In the genomic region with DNA sequence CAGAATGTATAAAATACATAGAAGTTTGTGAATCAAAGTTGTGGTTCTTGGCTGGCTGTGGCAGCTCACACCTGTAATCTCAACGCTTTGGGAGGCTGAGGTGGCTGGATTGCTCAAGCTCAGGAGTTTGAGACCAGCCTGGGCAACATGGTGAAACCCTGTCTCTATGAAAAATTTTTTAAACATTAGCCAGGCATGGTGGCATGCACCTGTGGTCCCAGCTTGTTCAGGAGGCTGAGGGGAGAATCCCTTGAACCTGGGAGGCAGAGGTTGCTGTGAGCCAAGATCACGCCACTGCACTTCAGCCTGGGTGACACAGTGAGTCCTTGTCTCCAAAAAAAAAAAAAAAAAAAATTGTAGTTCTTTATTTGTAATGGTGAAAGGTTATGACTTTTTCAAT, we compare ENCODE assay signal across 33 cellular contexts. TPM values are rescaled to one million over a fixed set of nuclear protein-coding genes. Genes with fewer than 3 reads are reported as not detected.
DNase-seq lines count a peak whose midpoint lies in the region; ATAC-seq, FAIRE-seq and TF ChIP-seq lines count a peak whose summit lies in the region.
"Had no signal": no experiment of that assay in that cellular context is flagged by ENCODE, and none has a peak within 500 bp of the region (broad histone marks: within the 10 kb centered on the region; RNA-seq: fewer than 3 reads in every experiment).

No MANE protein-coding gene starts in this region.

- TF ChIP-seq CTCF in HepG2 (CRISPR knock-in tag; IDR thresholded peaks at IDR 0.05) (no peak), right lobe of liver (IDR thresholded peaks at IDR 0.05) (no peak), endodermal cell (conservative IDR thresholded peaks at IDR 0.05) (no peak)

- H3K27ac ChIP-seq in HepG2 (ENCODE audit: extremely low read length, insufficient read depth, low read length) (no peak overlapping the region), right lobe of liver (no peak overlapping the region), endodermal cell (ENCODE audit: low read depth, low read length) (no peak overlapping the region)
- H3K27ac ChIP-seq: 22Rv1; A549; BLaER1; BLaER1 treated with 17β-estradiol and CSF1 and Interleukin-3, amounts not matched to agents 10 nM and 100 nM; C4-2B had no signal

- in situ Hi-C loops in HepG2 (cut with HindIII; ENCODE audit: extremely low pct_ligation_motif_present, low pct_unique_long_range_greater_than_20kb) = no loop called here

- H3K4me3 Mint-ChIP-seq in endodermal cell = no peak overlapping the region
- H3K4me3 Mint-ChIP-seq: B cell; CD14-positive monocyte; CD4-positive, alpha-beta memory T cell; CD4-positive, alpha-beta T cell; CD4-positive, CD25-positive, alpha-beta regulatory T cell; CD8-positive, alpha-beta memory T cell; CD8-positive, alpha-beta T cell had no signal

- H3K27me3 ChIP-seq in HepG2 (ENCODE audit: control insufficient read depth in 1 of 2, insufficient read depth in 2 of 2, low read length in 2 of 2) (no peaks in the 10 kb centered on the region), right lobe of liver (no peaks in the 10 kb centered on the region), endodermal cell (ENCODE audit: control insufficient read depth, insufficient read depth, low read length, poor library complexity, severe bottlenecking) (no peaks in the 10 kb centered on the region)
- H3K27me3 ChIP-seq: BE2C; BLaER1; BLaER1 treated with 17β-estradiol and CSF1 and Interleukin-3, amounts not matched to agents 10 nM and 100 nM had no signal

- no peak overlapping the region for H2AFZ ChIP-seq in HepG2 (ENCODE audit: low read length)

- no peak overlapping the region for H3K9ac ChIP-seq in HepG2 (ENCODE audit: insufficient read depth, low read depth, low read length)
- no peak overlapping the region for H3K9ac ChIP-seq in endodermal cell (ENCODE audit: extremely low read depth, low read length, poor library complexity, severe bottlenecking)
- H3K9ac ChIP-seq: BLaER1; BLaER1 treated with 17β-estradiol and CSF1 and Interleukin-3, amounts not matched to agents 10 nM and 100 nM had no signal

- no TSS peak for BruUV-seq in HepG2 (replicated peaks; lab: Mats Ljungman, UMichigan)

- intact Hi-C loops in HepG2 (cut with micrococcal nuclease; ENCODE audit: unreplicated experiment) = no loop called here
- intact Hi-C loops in right lobe of liver (cut with DNase I) = no loop called here

- FAIRE-seq in HepG2 (lab: Jason Lieb, UNC) = no peak
- FAIRE-seq: A204.1, A549, D721Med had no signal

- no peak for TF ChIP-seq EP300 in HepG2 (IDR thresholded peaks at IDR 0.05; ENCODE audit: low read depth in 2 of 2, low read length in 2 of 2)
- TF ChIP-seq EP300 in HepG2 (CRISPR knock-in tag; IDR thresholded peaks at IDR 0.05; ENCODE audit: borderline replicate concordance) = no peak

- POLR2A ChIA-PET in HepG2 (lab: Yijun Ruan, JAX) = interaction anchor here (1.2 kb wide), 1 partner anchor 14 kb away, joined by 6 read pairs; the partner anchor contains the start of gene APPBP2

- no peaks in the 10 kb centered on the region for H3K4me1 Mint-ChIP-seq in endodermal cell
- H3K4me1 Mint-ChIP-seq: B cell; CD14-positive monocyte; CD4-positive, alpha-beta memory T cell; CD4-positive, CD25-positive, alpha-beta regulatory T cell; CD8-positive, alpha-beta memory T cell had no signal

- TF ChIP-seq POLR2A in HepG2 (IDR thresholded peaks at IDR 0.05; ENCODE audit: insufficient read depth in 1 of 2, low read depth in 2 of 2, low read length in 2 of 2) (no peak), right lobe of liver (IDR thresholded peaks at IDR 0.05) (no peak)

- H3K27ac Mint-ChIP-seq in endodermal cell = no peak overlapping the region
- H3K27ac Mint-ChIP-seq: B cell; CD14-positive monocyte; CD4-positive, alpha-beta memory T cell; CD4-positive, alpha-beta T cell; CD4-positive, CD25-positive, alpha-beta regulatory T cell; CD8-positive, alpha-beta T cell had no signal

- H3K79me2 ChIP-seq in HepG2 (ENCODE audit: insufficient read depth, low read length) = no peaks in the 10 kb centered on the region

- WGBS in HepG2 (ENCODE audit: low lambda C conversion rate) = 12% methylated on average over 2 of the region's 2 CpGs
- WGBS in right lobe of liver (ENCODE audit: insufficient coverage, low coverage, low lambda C conversion rate, missing lambda C conversion rate) = 93% methylated on average over 2 of the region's 2 CpGs
- 88 to 93% methylated on average over 2 of the region's 2 CpGs for WGBS in endodermal cell (ENCODE audit: insufficient coverage in 1 of 2, insufficient read length in 1 of 2), 2 experiments

- no peaks in the 10 kb centered on the region for H3K36me3 Mint-ChIP-seq in endodermal cell (ENCODE audit: low read depth)
- H3K36me3 Mint-ChIP-seq: CD14-positive monocyte; CD4-positive, alpha-beta memory T cell; CD4-positive, CD25-positive, alpha-beta regulatory T cell; CD8-positive, alpha-beta T cell had no signal

- no peak overlapping the region for H3K4me3 ChIP-seq in HepG2 (replicated peaks in 1 of 3; ENCODE audit: insufficient read depth in 1 of 3, low read depth in 2 of 3, low read length in 3 of 3)
- H3K4me3 ChIP-seq in right lobe of liver = no peak overlapping the region
- no peak overlapping the region for H3K4me3 ChIP-seq in endodermal cell (ENCODE audit: low read length)
- H3K4me3 ChIP-seq: A549; BLaER1; BLaER1 treated with 17β-estradiol and CSF1 and Interleukin-3, amounts not matched to agents 10 nM and 100 nM had no signal

- H4K20me1 ChIP-seq in HepG2 (ENCODE audit: insufficient read depth, low read length) = no peaks in the 10 kb centered on the region
- H4K20me1 ChIP-seq: BLaER1; BLaER1 treated with 17β-estradiol and CSF1 and Interleukin-3, amounts not matched to agents 10 nM and 100 nM had no signal

- H3K9me3 ChIP-seq in HepG2 (ENCODE audit: low read length) = no peaks in the 10 kb centered on the region
- H3K9me3 ChIP-seq in right lobe of liver = no peaks in the 10 kb centered on the region
- H3K9me3 ChIP-seq in endodermal cell (ENCODE audit: control insufficient read depth, low read length) = no peaks in the 10 kb centered on the region
- H3K9me3 ChIP-seq: A549; BE2C; BLaER1; BLaER1 treated with 17β-estradiol and CSF1 and Interleukin-3, amounts not matched to agents 10 nM and 100 nM; Caco-2 had no signal

- H3K9me3 Mint-ChIP-seq in endodermal cell = no peaks in the 10 kb centered on the region
- H3K9me3 Mint-ChIP-seq: CD4-positive, alpha-beta T cell; CD4-positive, CD25-positive, alpha-beta regulatory T cell; CD8-positive, alpha-beta memory T cell; CD8-positive, alpha-beta T cell had no signal

- CTCF ChIA-PET in HepG2 (lab: Yijun Ruan, JAX; ENCODE audit: low intra/inter-chr PET ratio, low total read pairs) = no interaction called here

- H3K36me3 ChIP-seq in HepG2 (replicated peaks in 1 of 2; ENCODE audit: control insufficient read depth in 1 of 2, insufficient read depth in 2 of 2, low read length in 2 of 2) = no peaks in the 10 kb centered on the region
- H3K36me3 ChIP-seq in right lobe of liver = no peaks in the 10 kb centered on the region
- H3K36me3 ChIP-seq in endodermal cell (ENCODE audit: control insufficient read depth, insufficient read depth, low read length) = no peaks in the 10 kb centered on the region
- H3K36me3 ChIP-seq: BE2C; BLaER1; BLaER1 treated with 17β-estradiol and CSF1 and Interleukin-3, amounts not matched to agents 10 nM and 100 nM had no signal

- peak; percentile 56 for ATAC-seq in HepG2
- no peak for ATAC-seq in right lobe of liver
- ATAC-seq in GM21717 (IDR thresholded peaks at IDR 0.05; ENCODE audit: unreplicated experiment) = no peak
- ATAC-seq: A549; CD8-positive, alpha-beta T cell had no signal

- H3K4me2 ChIP-seq in HepG2 (ENCODE audit: low read depth, low read length) = no peak overlapping the region
- H3K4me2 ChIP-seq: A549; BLaER1; BLaER1 treated with 17β-estradiol and CSF1 and Interleukin-3, amounts not matched to agents 10 nM and 100 nM had no signal

- no peaks in the 10 kb centered on the region for H3K27me3 Mint-ChIP-seq in endodermal cell (ENCODE audit: insufficient read depth)
- H3K27me3 Mint-ChIP-seq: B cell; CD4-positive, alpha-beta T cell; CD8-positive, alpha-beta memory T cell had no signal

- DNase-seq in HepG2 (ENCODE audit: low spot score) = no peak
- no peak for DNase-seq in right lobe of liver
- DNase-seq in endodermal cell = peak; percentile 12
- DNase-seq: 8988T; ACHN; AML-193; BE2C; C1 segment of cervical spinal cord; Caco-2; Calu3; CD4-positive, alpha-beta memory T cell; CD4-positive, alpha-beta T cell; CD4-positive, CD25-positive, alpha-beta regulatory T cell; CD8-positive, alpha-beta memory T cell; CD8-positive, alpha-beta T cell; COR-L47; DMS 273 treated with DMSO at 0.1 percent for 48 hours; DMS153; DMS53; DMS79; DMS79 treated with DMSO at 0.1 percent for 48 hours; DND-41; EL had no signal

- H3K4me1 ChIP-seq in HepG2 (ENCODE audit: insufficient read depth, low read length) = peaks cover 38% of the 10 kb centered on the region
- H3K4me1 ChIP-seq in right lobe of liver = no peaks in the 10 kb centered on the region
- H3K4me1 ChIP-seq in endodermal cell (ENCODE audit: control insufficient read depth, insufficient read depth, low read length) = no peaks in the 10 kb centered on the region
- H3K4me1 ChIP-seq: BLaER1; BLaER1 treated with 17β-estradiol and CSF1 and Interleukin-3, amounts not matched to agents 10 nM and 100 nM; Caco-2 had no signal

- no peak for TF ChIP-seq RAD21 in HepG2 (CRISPR knock-in tag; IDR thresholded peaks at IDR 0.05)

RNA-seq across cellular contexts. Expression of gene APPBP2, which starts 13.8 kb away (rescaled TPM):
- total RNA-seq in HepG2 (2016; rRNA removed; fragmentation: Illumina TruSeq; extraction: Trizol) = 45.8 and 68.8 TPM in 2 replicates
- 5.2 and 7.9 TPM in 2 replicates for total RNA-seq in HepG2 (2016; cell fraction: cytosol; rRNA removed; fragmentation: Illumina TruSeq; extraction: Trizol; ENCODE audit: low read depth)
- total RNA-seq in HepG2 (2016; cell fraction: insoluble cytoplasmic fraction; rRNA removed; fragmentation: Illumina TruSeq; extraction: Trizol) = 49.0 and 68.2 TPM in 2 replicates
- total RNA-seq in HepG2 (2016; cell fraction: membrane; rRNA removed; fragmentation: Illumina TruSeq; extraction: Trizol) = 9.3 and 10.9 TPM in 2 replicates
- total RNA-seq in HepG2 (2016; cell fraction: nucleus; rRNA removed; fragmentation: Illumina TruSeq; extraction: Trizol) = 23.2 and 23.8 TPM in 2 replicates
- polyA plus RNA-seq in HepG2 (2011; rRNA removed) = 15.9 and 17.5 TPM in 2 replicates
- 5.6 and 9.8 TPM in 2 replicates for polyA plus RNA-seq in HepG2 (2011; cell fraction: cytosol; rRNA removed)
- polyA plus RNA-seq in HepG2 (2011; cell fraction: nucleus; rRNA removed) = 7.9 and 10.8 TPM in 2 replicates
- 19.1 and 29.9 TPM in 2 replicates for polyA plus RNA-seq in HepG2 (2012)
- 0.89 and 1.1 TPM in 2 replicates for polyA plus RNA-seq in HepG2 (2016; cell fraction: cytosol; fragmentation: Illumina TruSeq; extraction: Trizol; ENCODE audit: low read depth)
- polyA plus RNA-seq in HepG2 (2016; cell fraction: insoluble cytoplasmic fraction; fragmentation: Illumina TruSeq; extraction: Trizol; ENCODE audit: low read depth) = 30.1 and 36.8 TPM in 2 replicates
- polyA plus RNA-seq in HepG2 (2016; cell fraction: membrane; fragmentation: Illumina TruSeq; extraction: Trizol; ENCODE audit: low read depth) = 2.9 and 3.3 TPM in 2 replicates
- 22.3 and 23.3 TPM in 2 replicates for polyA plus RNA-seq in HepG2 (2016; cell fraction: nucleus; fragmentation: Illumina TruSeq; extraction: Trizol; ENCODE audit: insufficient read depth, low read depth)
- 18.9 and 33.5 TPM in 2 replicates for polyA minus RNA-seq in HepG2 (2011; rRNA and poly(A)+ RNA removed; ENCODE audit: low replicate concordance)
- 26.9 and 27.8 TPM in 2 replicates for polyA minus RNA-seq in HepG2 (2011; cell fraction: cytosol; rRNA and poly(A)+ RNA removed)
- 31.4 and 41.6 TPM in 2 replicates for polyA minus RNA-seq in HepG2 (2011; cell fraction: nucleus; rRNA and poly(A)+ RNA removed)
- total RNA-seq in right lobe of liver = 10 to 100 TPM in 5 of 6 experiments, 1 to 10 TPM in 1; 8.7 to 19.3 (median 13.0) TPM
- 10 to 100 TPM; 25.3 to 28.1 TPM for total RNA-seq in endodermal cell
- polyA plus RNA-seq in endodermal cell (2013, experiment 1 of 2) = 25.0 TPM
- 28.0 TPM for polyA plus RNA-seq in endodermal cell (2013, experiment 2 of 2)
